ENCODE assay signal across 9 cellular contexts in the genomic region with DNA sequence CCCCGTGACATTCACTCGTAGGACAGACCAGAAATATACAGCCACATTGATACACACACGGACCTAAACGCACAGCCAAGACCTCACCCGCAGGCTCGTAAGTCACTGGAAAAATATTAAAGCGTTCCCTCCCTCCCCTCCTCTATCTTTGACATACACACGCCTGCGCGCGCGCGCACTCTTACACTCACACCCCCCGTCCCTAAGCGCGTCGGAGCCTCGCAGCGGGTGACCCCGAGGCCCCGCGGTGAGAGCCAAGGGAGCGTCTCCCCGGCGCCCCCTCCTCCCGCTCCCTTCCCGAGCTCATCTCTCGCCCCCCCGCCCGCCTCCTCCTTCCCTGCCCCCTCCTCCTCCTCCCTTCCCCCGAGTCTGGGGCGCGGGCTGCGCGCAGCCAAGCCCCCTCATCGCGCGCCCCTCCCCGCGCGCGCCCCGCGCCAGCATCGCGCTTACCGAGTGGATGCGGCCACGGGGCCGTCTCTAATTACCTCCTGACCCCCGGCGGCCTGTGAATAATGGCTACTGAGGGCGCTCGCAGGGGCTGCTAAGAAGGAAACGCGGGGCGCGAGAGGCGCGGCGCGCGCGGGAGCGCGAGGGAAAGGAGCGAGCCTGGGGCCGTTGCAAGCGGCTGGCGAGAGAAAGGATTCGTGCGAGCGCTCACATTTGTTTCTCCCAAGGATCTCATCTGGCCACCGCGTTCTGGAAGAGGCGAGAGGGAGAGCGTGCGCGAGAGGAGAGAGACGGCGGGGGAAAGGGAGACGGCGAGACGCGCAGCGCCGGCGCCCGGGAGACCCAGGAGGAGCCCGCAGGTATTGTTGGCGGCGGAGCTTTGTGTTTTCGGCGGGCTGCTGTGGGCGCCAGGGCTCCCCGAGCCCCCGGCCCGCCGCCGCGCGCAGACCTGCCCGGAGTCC. TPM values are rescaled to one million over a fixed set of nuclear protein-coding genes. Genes with fewer than 3 reads are reported as not detected.
A peak's percentile ranks its signal among the peaks of the same experiment; 100 is the strongest.
DNase-seq lines count a peak whose midpoint lies in the region; ATAC-seq and TF ChIP-seq lines count a peak whose summit lies in the region.
"Had no signal": no experiment of that assay in that cellular context is flagged by ENCODE, and none has a peak within 500 bp of the region (broad histone marks: within the 10 kb centered on the region; RNA-seq: fewer than 3 reads in every experiment).

No MANE protein-coding gene starts in this region.

- H3K27ac ChIP-seq in SJSA1: peak overlapping the region; percentile 44
- H3K27ac ChIP-seq: 22Rv1 had no signal

- TF ChIP-seq CTCF in cardiac fibroblast (IDR thresholded peaks at IDR 0.05; ENCODE audit: low read depth, low read length): no peak
- TF ChIP-seq CTCF in kidney epithelial cell (IDR thresholded peaks at IDR 0.05; ENCODE audit: insufficient read depth, low read length, poor library complexity, severe bottlenecking): no peak

- H3K4me3 ChIP-seq in SJSA1 (peak overlapping the region; percentile 52), cardiac fibroblast (replicated peaks in 1 of 2; ENCODE audit: low read depth in 2 of 2, low read length in 2 of 2) (peak overlapping the region; percentile 49 to 55), kidney epithelial cell (ENCODE audit: low read depth, low read length) (peak overlapping the region; percentile 48)

- peaks cover 45% of the 10 kb centered on the region for H3K36me3 ChIP-seq in SJSA1
- no peaks in the 10 kb centered on the region for H3K36me3 ChIP-seq in kidney epithelial cell (ENCODE audit: control insufficient read depth, insufficient read depth, low read length)

- no peaks in the 10 kb centered on the region for H3K27me3 ChIP-seq in SJSA1 (replicated peaks)
- H3K27me3 ChIP-seq in kidney epithelial cell (ENCODE audit: control insufficient read depth, insufficient read depth, low read length): no peaks in the 10 kb centered on the region

- H3K9me3 ChIP-seq in SJSA1 (replicated peaks): no peaks in the 10 kb centered on the region

- DNase-seq in DMS 273 (lab: John Stamatoyannopoulos, UW; ENCODE audit: unreplicated experiment) (peak; percentile 62), DMS 273 treated with DMSO at 0.1 percent for 48 hours (lab: John Stamatoyannopoulos, UW) (no peak), SJSA1 (ENCODE audit: low read depth in 1 of 2, low spot score in 2 of 2) (peak; percentile 57 to 65), cardiac fibroblast (ENCODE audit: low read depth in 2 of 2) (peak; percentile 58 to 74), kidney epithelial cell (ENCODE audit: low read depth) (no peak), NCI-H2196 treated with DMSO at 0.1 percent for 48 hours (lab: John Stamatoyannopoulos, UW; ENCODE audit: unreplicated experiment) (no peak)
- peak; percentile 45 for DNase-seq in stimulated activated CD4-positive, alpha-beta T cell treated with anti-CD3 and anti-CD28 coated beads, Interleukin-4, amount 100 ng/mL, for 1 hour

- peaks cover 29% of the 10 kb centered on the region for H3K4me1 ChIP-seq in SJSA1 (replicated peaks)

- no peak for ATAC-seq in HG03045 (IDR thresholded peaks at IDR 0.05; ENCODE audit: unreplicated experiment)

RNA-seq across cellular contexts. Expression of a gene that starts 42.4 kb away (rescaled TPM):
- total RNA-seq in SJSA1 (2014; rRNA removed; shearing (Covaris generic)): 7.6 and 12.7 TPM in 2 replicates
- 31.3 and 35.0 TPM in 2 replicates for total RNA-seq in kidney epithelial cell

Comparison
In these comparisons a context has a peak if more than half of its experiments do, and no peak if none do; other contexts are left out.
1. DNase-seq: peak in DMS 273 (single experiment), SJSA1 (2 of 2), cardiac fibroblast (2 of 2) and stimulated activated CD4-positive, alpha-beta T cell treated with anti-CD3 and anti-CD28 coated beads, Interleukin-4, amount 100 ng/mL, for 1 hour (single experiment); none in DMS 273 treated with DMSO at 0.1 percent for 48 hours (single experiment), kidney epithelial cell (single experiment) and NCI-H2196 treated with DMSO at 0.1 percent for 48 hours (single experiment).
2. Peak in every context shown above with its lines, with median percentiles within 50 percentile points of each other: H3K4me3 ChIP-seq.